24 cellular contexts compared by ENCODE assay signal in the genomic region with DNA sequence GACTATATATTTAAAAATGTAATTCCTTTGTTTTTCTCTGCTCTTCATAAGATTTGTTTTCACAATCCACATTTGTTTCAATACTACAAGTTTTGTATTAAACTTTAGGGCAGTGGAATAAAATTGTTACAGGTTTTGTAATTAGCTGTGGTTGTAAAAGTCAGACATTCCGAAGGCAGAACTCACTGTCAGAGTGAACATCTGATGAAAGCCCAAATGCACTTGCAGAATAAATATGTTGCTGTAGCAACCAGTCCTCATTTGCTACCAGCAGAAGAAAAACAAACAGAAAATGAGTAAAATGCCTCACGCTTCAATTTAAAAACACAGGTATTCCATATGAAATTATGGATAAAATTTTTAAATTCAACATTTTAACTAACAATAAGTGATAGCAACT.
"Had no signal": no experiment of that assay in that cellular context is flagged by ENCODE, and none has a peak within 500 bp of the region (broad histone marks: within the 10 kb centered on the region; RNA-seq: fewer than 3 reads in every experiment).

No MANE protein-coding gene starts in this region.

- H3K27me3 Mint-ChIP-seq: activated naive CD4-positive, alpha-beta T cell treated with anti-CD3 and anti-CD28 coated beads, Interleukin-2, amount 50 U/mL, for 24 hours; central memory CD8-positive, alpha-beta T cell; naive thymus-derived CD4-positive, alpha-beta T cell; progenitor cell of endocrine pancreas had no signal

- FAIRE-seq: endometrium, TTC549 had no signal

- ATAC-seq: foreskin keratinocyte; naive thymus-derived CD4-positive, alpha-beta T cell; SK-N-SH treated with all-trans-retinoic acid at 6 μM for 48 hours; stimulated activated naive CD8-positive, alpha-beta T cell treated with anti-CD3 and anti-CD28 coated beads, Interleukin-15, Interleukin-2, amounts not matched to agents 100 U/mL and 50 U/mL, for 24 hours; upper lobe of right lung had no signal

- H3K4me1 Mint-ChIP-seq: activated naive CD4-positive, alpha-beta T cell treated with anti-CD3 and anti-CD28 coated beads, Interleukin-2, amount 50 U/mL, for 24 hours; central memory CD8-positive, alpha-beta T cell; immature natural killer cell; naive thymus-derived CD4-positive, alpha-beta T cell had no signal

- H3K36me3 Mint-ChIP-seq: activated naive CD4-positive, alpha-beta T cell treated with anti-CD3 and anti-CD28 coated beads, Interleukin-2, amount 50 U/mL, for 24 hours; immature natural killer cell; naive thymus-derived CD4-positive, alpha-beta T cell; neural progenitor cell had no signal

- DNase-seq: activated CD4-positive, alpha-beta T cell treated with anti-CD3 and anti-CD28 coated beads for 1 hour; activated CD4-positive, alpha-beta T cell treated with anti-CD3 and anti-CD28 coated beads, Interleukin-2, amount 50 U/mL, for 1 hour; activated gamma-delta T cell treated with Interleukin-2 at 50 U/mL for 16 hours; activated T-cell treated with anti-CD3 and anti-CD28 coated beads, Interleukin-2, amount 50 U/mL, for 1 hour; aorta; effector CD4-positive, alpha-beta T cell; erythroblast; immature natural killer cell; left cardiac atrium; mesenchymal stem cell; naive thymus-derived CD4-positive, alpha-beta T cell; spleen; stimulated activated CD4-positive, alpha-beta T cell treated with anti-CD3 and anti-CD28 coated beads, Interleukin-4, amount 100 ng/mL, for 4 hours; stimulated activated naive CD8-positive, alpha-beta T cell treated with anti-CD3 and anti-CD28 coated beads, Interleukin-15, Interleukin-2, amounts not matched to agents 100 U/mL and 50 U/mL, for 24 hours; T-helper 1 cell; upper lobe of right lung had no signal

- H3K27ac Mint-ChIP-seq: activated naive CD4-positive, alpha-beta T cell treated with anti-CD3 and anti-CD28 coated beads, Interleukin-2, amount 50 U/mL, for 24 hours; immature natural killer cell; naive thymus-derived CD4-positive, alpha-beta T cell; neural progenitor cell; progenitor cell of endocrine pancreas had no signal

- H3K4me3 Mint-ChIP-seq: activated naive CD4-positive, alpha-beta T cell treated with anti-CD3 and anti-CD28 coated beads, Interleukin-2, amount 50 U/mL, for 24 hours; central memory CD8-positive, alpha-beta T cell; immature natural killer cell; naive thymus-derived CD4-positive, alpha-beta T cell; neural progenitor cell had no signal
